Comparison of ENCODE assay signal across 2 cellular contexts in the genomic region with DNA sequence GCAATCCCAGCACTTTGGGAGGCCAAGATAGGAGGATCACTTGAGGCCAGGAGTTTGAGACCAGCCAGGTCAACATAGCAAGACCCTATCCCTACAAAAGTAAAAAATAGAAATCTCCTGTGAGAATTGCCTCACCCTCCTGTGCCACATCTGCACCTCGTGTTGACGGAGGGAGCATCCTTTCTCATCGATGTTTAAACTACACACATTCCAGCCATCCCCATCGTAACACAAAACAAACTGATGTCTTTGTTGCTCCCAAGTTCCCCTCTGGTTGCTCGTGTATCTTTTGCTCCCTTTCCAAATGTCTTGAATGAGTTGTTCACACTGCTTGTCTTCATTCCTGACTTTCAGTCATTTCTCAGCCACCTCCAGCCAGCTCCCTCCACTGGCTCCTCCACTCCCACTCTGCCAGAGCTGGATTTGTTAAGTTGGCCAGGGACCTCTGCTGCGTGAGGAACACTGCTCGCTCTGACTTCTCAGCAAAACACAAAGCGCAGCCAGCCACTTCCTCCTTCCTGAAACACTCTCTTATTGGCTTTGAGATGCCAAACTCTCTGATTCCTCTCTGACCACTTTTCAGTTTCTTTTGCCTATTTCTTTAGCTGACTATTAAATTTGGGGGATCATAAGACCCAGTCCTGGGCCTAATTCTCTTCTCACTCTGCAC.
TF ChIP-seq lines count a peak whose summit lies in the region.

No MANE protein-coding gene starts in this region.

TF ChIP-seq in IMR-90, 13 proteins besides CTCF, POLR2A, EP300 and RAD21:
- TF ChIP-seq MAZ (IDR thresholded peaks at IDR 0.05; ENCODE audit: borderline replicate concordance, low read depth, low read length) (no peak), CEBPB (IDR thresholded peaks at IDR 0.05; ENCODE audit: low read depth, low read length) (no peak), MAFK (IDR thresholded peaks at IDR 0.05; ENCODE audit: low read depth, low read length) (no peak), MXI1 (IDR thresholded peaks at IDR 0.05; ENCODE audit: borderline replicate concordance, low read depth, low read length) (no peak), NFE2L2 (IDR thresholded peaks at IDR 0.05; ENCODE audit: low read depth, low read length) (no peak), CHD1 (IDR thresholded peaks at IDR 0.05; ENCODE audit: low read depth, low read length) (no peak), FOS (IDR thresholded peaks at IDR 0.05; ENCODE audit: low read depth, low read length) (no peak), RFX5 (IDR thresholded peaks at IDR 0.05; ENCODE audit: low read depth, low read length) (no peak)
- TF ChIP-seq, protein P1, sequence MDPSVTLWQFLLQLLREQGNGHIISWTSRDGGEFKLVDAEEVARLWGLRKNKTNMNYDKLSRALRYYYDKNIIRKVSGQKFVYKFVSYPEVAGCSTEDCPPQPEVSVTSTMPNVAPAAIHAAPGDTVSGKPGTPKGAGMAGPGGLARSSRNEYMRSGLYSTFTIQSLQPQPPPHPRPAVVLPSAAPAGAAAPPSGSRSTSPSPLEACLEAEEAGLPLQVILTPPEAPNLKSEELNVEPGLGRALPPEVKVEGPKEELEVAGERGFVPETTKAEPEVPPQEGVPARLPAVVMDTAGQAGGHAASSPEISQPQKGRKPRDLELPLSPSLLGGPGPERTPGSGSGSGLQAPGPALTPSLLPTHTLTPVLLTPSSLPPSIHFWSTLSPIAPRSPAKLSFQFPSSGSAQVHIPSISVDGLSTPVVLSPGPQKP (IDR thresholded peaks at IDR 0.05; ENCODE audit: borderline replicate concordance, low read depth, low read length): no peak
- TF ChIP-seq, protein P2, sequence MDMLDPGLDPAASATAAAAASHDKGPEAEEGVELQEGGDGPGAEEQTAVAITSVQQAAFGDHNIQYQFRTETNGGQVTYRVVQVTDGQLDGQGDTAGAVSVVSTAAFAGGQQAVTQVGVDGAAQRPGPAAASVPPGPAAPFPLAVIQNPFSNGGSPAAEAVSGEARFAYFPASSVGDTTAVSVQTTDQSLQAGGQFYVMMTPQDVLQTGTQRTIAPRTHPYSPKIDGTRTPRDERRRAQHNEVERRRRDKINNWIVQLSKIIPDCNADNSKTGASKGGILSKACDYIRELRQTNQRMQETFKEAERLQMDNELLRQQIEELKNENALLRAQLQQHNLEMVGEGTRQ (IDR thresholded peaks at IDR 0.05; ENCODE audit: low read depth, low read length): no peak

TF ChIP-seq in GM12878, 131 proteins besides CTCF, POLR2A, EP300 and RAD21:
- TF ChIP-seq, protein P3, sequence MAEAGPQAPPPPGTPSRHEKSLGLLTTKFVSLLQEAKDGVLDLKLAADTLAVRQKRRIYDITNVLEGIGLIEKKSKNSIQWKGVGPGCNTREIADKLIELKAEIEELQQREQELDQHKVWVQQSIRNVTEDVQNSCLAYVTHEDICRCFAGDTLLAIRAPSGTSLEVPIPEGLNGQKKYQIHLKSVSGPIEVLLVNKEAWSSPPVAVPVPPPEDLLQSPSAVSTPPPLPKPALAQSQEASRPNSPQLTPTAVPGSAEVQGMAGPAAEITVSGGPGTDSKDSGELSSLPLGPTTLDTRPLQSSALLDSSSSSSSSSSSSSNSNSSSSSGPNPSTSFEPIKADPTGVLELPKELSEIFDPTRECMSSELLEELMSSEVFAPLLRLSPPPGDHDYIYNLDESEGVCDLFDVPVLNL (IDR thresholded peaks at IDR 0.05; ENCODE audit: low read depth, low read length): no peak
- no peak for TF ChIP-seq RB1 (IDR thresholded peaks at IDR 0.05; ENCODE audit: borderline replicate concordance)
- TF ChIP-seq SPI1 (IDR thresholded peaks at IDR 0.05; ENCODE audit: borderline replicate concordance, insufficient read depth, low read depth, low read length): peak; percentile 56; the same call in 1 of the 2 replicates
